ENCODE assay signal across 8 cellular contexts in genomic region chr2:189782221-189782671, GRCh38. TPM values are rescaled to one million over a fixed set of nuclear protein-coding genes. Genes with fewer than 3 reads are reported as not detected.
DNase-seq lines count a peak whose midpoint lies in the region; ATAC-seq and TF ChIP-seq lines count a peak whose summit lies in the region.

No MANE protein-coding gene starts in this region.

- H3K9me3 ChIP-seq in H9 (ENCODE audit: control insufficient read depth, low read depth, low read length), result no peaks in the 10 kb centered on the region
- H3K9me3 ChIP-seq in endocrine pancreas (ENCODE audit: control insufficient read depth, low read length), result no peaks in the 10 kb centered on the region

- H2BK120ac ChIP-seq in H9 (ENCODE audit: low read depth, low read length, poor library complexity, severe bottlenecking), result no peak overlapping the region

- peak overlapping the region; percentile 38 for H3K9ac ChIP-seq in H9 (ENCODE audit: extremely low read depth, insufficient read length, low read length)
- H3K9ac ChIP-seq in endocrine pancreas (ENCODE audit: control insufficient read depth, insufficient read depth, low read length), result no peak overlapping the region
- H3K9ac ChIP-seq in rectal smooth muscle tissue (ENCODE audit: low read length), result no peak overlapping the region

- no peak overlapping the region for H2AFZ ChIP-seq in H9 (ENCODE audit: low read length)

- no peak overlapping the region for H2BK15ac ChIP-seq in H9 (ENCODE audit: low read depth, low read length)

- H3K9me3 Mint-ChIP-seq in H9, result no peaks in the 10 kb centered on the region

- peak overlapping the region; percentile 88 to 90 for H3K4me3 Mint-ChIP-seq in H9

- no peak overlapping the region for H4K8ac ChIP-seq in H9 (replicated peaks; ENCODE audit: insufficient read length, low read depth, low read length)

- H3K4me1 ChIP-seq in H9 (ENCODE audit: insufficient read depth, low read length), result no peaks in the 10 kb centered on the region; the same call in 1 of the 2 replicates
- peaks cover 15% of the 10 kb centered on the region for H3K4me1 ChIP-seq in endocrine pancreas (ENCODE audit: control insufficient read depth, insufficient read depth, low read length)
- peaks cover 14% of the 10 kb centered on the region for H3K4me1 ChIP-seq in rectal smooth muscle tissue (ENCODE audit: control insufficient read depth, insufficient read depth, low read length)

- H3K27ac ChIP-seq in H9 (ENCODE audit: insufficient read length, low read depth, low read length), result no peak overlapping the region
- no peak overlapping the region for H3K27ac ChIP-seq in rectal smooth muscle tissue (ENCODE audit: low read depth, low read length)

- H3K27me3 ChIP-seq in H9 (ENCODE audit: insufficient read depth, low read length), result no peaks in the 10 kb centered on the region
- H3K27me3 ChIP-seq in endocrine pancreas (ENCODE audit: control insufficient read depth, insufficient read depth, low read length), result no peaks in the 10 kb centered on the region
- no peaks in the 10 kb centered on the region for H3K27me3 ChIP-seq in rectal smooth muscle tissue (ENCODE audit: control insufficient read depth, insufficient read depth, low read length)

- H2AK5ac ChIP-seq in H9 (ENCODE audit: insufficient read length, low read length), result no peak overlapping the region

- peaks cover 22% of the 10 kb centered on the region for H3K79me2 ChIP-seq in H9 (ENCODE audit: insufficient read depth, low read length)

- H3K36me3 Mint-ChIP-seq in H9 (ENCODE audit: insufficient read depth in 1 of 3, low read depth in 3 of 3), result peaks cover 32 to 65% (median 63%) of the 10 kb centered on the region in 3 experiments

- no peak overlapping the region for H3K27ac Mint-ChIP-seq in H9

- H3T11ph ChIP-seq in H9 (ENCODE audit: low read length), result no peak overlapping the region

- no peaks in the 10 kb centered on the region for H4K20me1 ChIP-seq in H9 (ENCODE audit: control insufficient read depth, insufficient read depth, insufficient read length)

- peaks cover 7% of the 10 kb centered on the region for H3K79me1 ChIP-seq in H9 (ENCODE audit: insufficient read depth, low read depth, low read length, poor library complexity, severe bottlenecking)

- no peak overlapping the region for H3K56ac ChIP-seq in H9 (ENCODE audit: insufficient read length, low read depth, low read length)

- H3K23me2 ChIP-seq in H9 (ENCODE audit: insufficient read length, low read depth, low read length, poor library complexity, severe bottlenecking), result peaks cover 9% of the 10 kb centered on the region

- TF ChIP-seq CTCF in H9 (conservative IDR thresholded peaks at IDR 0.05), result no peak

- H3K4me1 Mint-ChIP-seq in H9, result peaks cover 19 to 25% of the 10 kb centered on the region in 2 experiments

- no peak overlapping the region for H2BK5ac ChIP-seq in H9 (ENCODE audit: insufficient read length, low read length)

- H2BK20ac ChIP-seq in H9 (ENCODE audit: low read depth, low read length, poor library complexity, severe bottlenecking), result no peak overlapping the region

- H3K27me3 Mint-ChIP-seq in H9 (ENCODE audit: low read depth), result no peaks in the 10 kb centered on the region

- H4K5ac ChIP-seq in H9 (ENCODE audit: insufficient read length, low read depth, low read length), result no peak overlapping the region

- H2BK12ac ChIP-seq in H9 (ENCODE audit: insufficient read length, low read depth, low read length), result no peak overlapping the region

- DNase-seq in H9 (no peak), RKO (ENCODE audit: low spot score) (peak; percentile 67), DMS153 treated with DMSO at 0.1 percent for 48 hours (lab: John Stamatoyannopoulos, UW; ENCODE audit: unreplicated experiment) (no peak), medulla oblongata (ENCODE audit: extremely low spot score) (no peak)

- no CpG with 5 or more reads among the region's 4 CpGs for WGBS in H9 (ENCODE audit: extremely low coverage, insufficient read length, low lambda C conversion rate)

- H3K14ac ChIP-seq in H9 (ENCODE audit: insufficient read depth, low read length), result no peak overlapping the region

- no peaks in the 10 kb centered on the region for H3K36me3 ChIP-seq in endocrine pancreas (ENCODE audit: control insufficient read depth, insufficient read depth, low read length)
- peaks cover 3% of the 10 kb centered on the region for H3K36me3 ChIP-seq in rectal smooth muscle tissue (ENCODE audit: control insufficient read depth, insufficient read depth, low read length)

- peak overlapping the region; percentile 42 for H3K4me2 ChIP-seq in H9 (ENCODE audit: insufficient read depth, insufficient read length, low read length)

- H4K91ac ChIP-seq in H9 (ENCODE audit: insufficient read length, low read depth, low read length), result no peak overlapping the region

- H3K4me3 ChIP-seq in endocrine pancreas (ENCODE audit: control insufficient read depth, insufficient read depth, low read length), result peak overlapping the region; percentile 99
- H3K4me3 ChIP-seq in rectal smooth muscle tissue (ENCODE audit: low read length), result peak overlapping the region; percentile 8

- H3K23ac ChIP-seq in H9 (ENCODE audit: insufficient read length, low read depth, low read length), result no peak overlapping the region

- no peak overlapping the region for H3K18ac ChIP-seq in H9 (ENCODE audit: insufficient read length, low read depth, low read length)

- H3K4ac ChIP-seq in H9 (ENCODE audit: low read depth, low read length), result no peak overlapping the region

- no peak for ATAC-seq in HG03108 (IDR thresholded peaks at IDR 0.05; ENCODE audit: unreplicated experiment)
- ATAC-seq in HG02973 (IDR thresholded peaks at IDR 0.05; ENCODE audit: unreplicated experiment), result no peak

RNA-seq across cellular contexts. Expression of gene ORMDL1, which starts 1.9 kb away (rescaled TPM):
- 56.4 and 59.7 TPM in 2 replicates for total RNA-seq in H9 (2021)

RNA-seq across cellular contexts. Expression of gene PMS1, which starts 2.0 kb away (rescaled TPM):
- 41.7 and 47.2 TPM in 2 replicates for total RNA-seq in H9 (2021)

RNA-seq across cellular contexts. Expression of gene OSGEPL1, which starts 19.7 kb away (rescaled TPM):
- total RNA-seq in H9 (2021), result 10.1 and 10.7 TPM in 2 replicates
